ENCODE assay signal across 24 cellular contexts in genomic region chr16:14329727-14330363, GRCh38.
DNase-seq lines count a peak whose midpoint lies in the region; ATAC-seq and TF ChIP-seq lines count a peak whose summit lies in the region.
"Had no signal": no experiment of that assay in that cellular context is flagged by ENCODE, and none has a peak within 500 bp of the region (broad histone marks: within the 10 kb centered on the region; RNA-seq: fewer than 3 reads in every experiment).

No MANE protein-coding gene starts in this region.

- H3K79me2 ChIP-seq in DND-41 (ENCODE audit: insufficient read depth, low read length) (no peaks in the 10 kb centered on the region), OCI-LY7 (ENCODE audit: insufficient read depth, low read depth, low read length) (peaks cover 23% of the 10 kb centered on the region; the same call in 1 of the 2 replicates)

- H3K4me3 Mint-ChIP-seq in activated T-helper 17 cell treated with anti-CD3 and anti-CD28 coated beads, Interleukin-2, amount 50 U/mL, for 72 hours = no peak overlapping the region
- H3K4me3 Mint-ChIP-seq: CD4-positive, CD25-positive, alpha-beta regulatory T cell had no signal

- TSS peak; percentile 40 for BruUV-seq in OCI-LY7 (replicated peaks; lab: Mats Ljungman, UMichigan)

- H4K20me1 ChIP-seq in BLaER1 treated with 17β-estradiol and CSF1 and Interleukin-3, amounts not matched to agents 10 nM and 100 nM = no peaks in the 10 kb centered on the region; a peak in 1 of 22 replicates
- H4K20me1 ChIP-seq in DND-41 (ENCODE audit: insufficient read depth, low read length) (no peaks in the 10 kb centered on the region), OCI-LY7 (ENCODE audit: insufficient read depth, low read length) (no peaks in the 10 kb centered on the region)

- peak overlapping the region; percentile 41 for H3K27ac Mint-ChIP-seq in activated T-helper 17 cell treated with anti-CD3 and anti-CD28 coated beads, Interleukin-2, amount 50 U/mL, for 72 hours
- H3K27ac Mint-ChIP-seq: CD4-positive, CD25-positive, alpha-beta regulatory T cell had no signal

- H3K4me3 ChIP-seq in BLaER1 treated with 17β-estradiol and CSF1 and Interleukin-3, amounts not matched to agents 10 nM and 100 nM = no peak overlapping the region
- H3K4me3 ChIP-seq in DND-41 (ENCODE audit: low read depth in 1 of 2, low read length in 2 of 2) (no peak overlapping the region), OCI-LY7 (ENCODE audit: low read depth, low read length, poor library complexity, severe bottlenecking) (no peak overlapping the region)
- H3K4me3 ChIP-seq: A549, HAP-1 had no signal

- no peak overlapping the region for H3K9ac ChIP-seq in BLaER1 treated with 17β-estradiol and CSF1 and Interleukin-3, amounts not matched to agents 10 nM and 100 nM
- H3K9ac ChIP-seq in DND-41 (ENCODE audit: low read depth, low read length) = no peak overlapping the region
- H3K9ac ChIP-seq: KMS-11 had no signal

- no peaks in the 10 kb centered on the region for H3K27me3 Mint-ChIP-seq in activated T-helper 17 cell treated with anti-CD3 and anti-CD28 coated beads, Interleukin-2, amount 50 U/mL, for 72 hours

- peak overlapping the region in 7 of 11 experiments; percentile 8 to 45 (median 20); a peak in 10 of 22 replicates for H3K4me2 ChIP-seq in BLaER1 treated with 17β-estradiol and CSF1 and Interleukin-3, amounts not matched to agents 10 nM and 100 nM
- H3K4me2 ChIP-seq in DND-41 (ENCODE audit: insufficient read depth, low read length) (no peak overlapping the region), OCI-LY7 (ENCODE audit: low read length) (no peak overlapping the region)
- H3K4me2 ChIP-seq: A549, KMS-11 had no signal

- H3K36me3 Mint-ChIP-seq in activated T-helper 17 cell treated with anti-CD3 and anti-CD28 coated beads, Interleukin-2, amount 50 U/mL, for 72 hours (ENCODE audit: low read depth) = no peaks in the 10 kb centered on the region
- H3K36me3 Mint-ChIP-seq: CD4-positive, CD25-positive, alpha-beta regulatory T cell had no signal

- no peaks in the 10 kb centered on the region for H3K9me2 ChIP-seq in OCI-LY7 (ENCODE audit: insufficient read depth, low read length)

- H3K9me3 ChIP-seq in BLaER1 treated with 17β-estradiol and CSF1 and Interleukin-3, amounts not matched to agents 10 nM and 100 nM (replicated peaks in 1 of 11) = peaks cover 0 to 7% (median 0%) of the 10 kb centered on the region in 11 experiments; a peak in 2 of 22 replicates
- H3K9me3 ChIP-seq in DND-41 (ENCODE audit: insufficient read depth, low read length, severe bottlenecking) (no peaks in the 10 kb centered on the region), OCI-LY7 (ENCODE audit: low read length) (peaks cover 9% of the 10 kb centered on the region; the same call in 1 of the 2 replicates)
- H3K9me3 ChIP-seq: A549, BE2C, Caco-2, HAP-1 had no signal

- H3K36me3 ChIP-seq in BLaER1 treated with 17β-estradiol and CSF1 and Interleukin-3, amounts not matched to agents 10 nM and 100 nM = peaks cover 0 to 14% (median 0%) of the 10 kb centered on the region in 11 experiments; a peak in 4 of 22 replicates
- H3K36me3 ChIP-seq in DND-41 (ENCODE audit: insufficient read depth, low read length) (no peaks in the 10 kb centered on the region), OCI-LY7 (ENCODE audit: insufficient read depth, low read length) (peaks cover 64% of the 10 kb centered on the region)

- intact Hi-C loops in OCI-LY7 (cut with micrococcal nuclease; ENCODE audit: unreplicated experiment) = no loop called here

- no peaks in the 10 kb centered on the region for H3K4me1 Mint-ChIP-seq in activated T-helper 17 cell treated with anti-CD3 and anti-CD28 coated beads, Interleukin-2, amount 50 U/mL, for 72 hours
- H3K4me1 Mint-ChIP-seq: CD4-positive, CD25-positive, alpha-beta regulatory T cell had no signal

- no peak overlapping the region; a peak in 1 of 22 replicates for H3K27ac ChIP-seq in BLaER1 treated with 17β-estradiol and CSF1 and Interleukin-3, amounts not matched to agents 10 nM and 100 nM
- H3K27ac ChIP-seq in DND-41 (ENCODE audit: low read length) (no peak overlapping the region), OCI-LY7 (ENCODE audit: low read depth, low read length, poor library complexity, severe bottlenecking) (no peak overlapping the region)
- H3K27ac ChIP-seq: A549, HL-60, KMS-11 had no signal

- no peak for DNase-seq in DND-41
- no peak for DNase-seq in OCI-LY7 (ENCODE audit: low spot score)
- no peak for DNase-seq in stimulated activated CD4-positive, alpha-beta T cell treated with anti-CD3 and anti-CD28 coated beads, Interleukin-2, amount 100 ng/mL, for 24 hours
- DNase-seq in occipital lobe (lab: John Stamatoyannopoulos, UW) = no peak
- DNase-seq in H4 (ENCODE audit: low spot score) = no peak
- DNase-seq in cerebellar nuclear complex (lab: John Stamatoyannopoulos, UW) = no peak
- DNase-seq: BE2C; Caco-2; CD4-positive, CD25-positive, alpha-beta regulatory T cell; DMS 273 treated with DMSO at 0.1 percent for 48 hours; DMS79 treated with DMSO at 0.1 percent for 48 hours; NCI-H1105 treated with DMSO at 0.1 percent for 48 hours; NCI-H2029 treated with DMSO at 0.1 percent for 48 hours; NCI-H524 treated with DMSO at 0.1 percent for 48 hours; NCI-H82; RPMI8226; SHP77; SW 1271 had no signal

- H3K4me1 ChIP-seq in BLaER1 treated with 17β-estradiol and CSF1 and Interleukin-3, amounts not matched to agents 10 nM and 100 nM = peaks cover 4 to 12% (median 8%) of the 10 kb centered on the region in 10 experiments; a peak in 17 of 20 replicates
- H3K4me1 ChIP-seq in DND-41 (ENCODE audit: insufficient read depth, low read length) (peaks cover 10% of the 10 kb centered on the region), OCI-LY7 (ENCODE audit: insufficient read depth, low read length, poor library complexity, severe bottlenecking) (no peaks in the 10 kb centered on the region)
- H3K4me1 ChIP-seq: Caco-2 had no signal

- ATAC-seq in DND-41 (ENCODE audit: insufficient read depth, low read depth) = peak; percentile 52; the same call in 2 of the 3 replicates
- ATAC-seq in activated T-helper 17 cell treated with anti-CD3 and anti-CD28 coated beads, Interleukin-2, amount 50 U/mL, for 72 hours (replicated peaks) = no peak
- ATAC-seq: A549 had no signal

- TF ChIP-seq CTCF in DND-41 (IDR thresholded peaks at IDR 0.05; ENCODE audit: borderline replicate concordance, extremely low read depth, low read length, poor library complexity, severe bottlenecking) (no peak), OCI-LY7 (conservative IDR thresholded peaks at IDR 0.05; ENCODE audit: low read length) (no peak)

- CTCF ChIA-PET in OCI-LY7 (lab: Charles Lee; ENCODE audit: unreplicated experiment) = no interaction called here

- no peaks in the 10 kb centered on the region for H3K9me3 Mint-ChIP-seq in activated T-helper 17 cell treated with anti-CD3 and anti-CD28 coated beads, Interleukin-2, amount 50 U/mL, for 72 hours
- H3K9me3 Mint-ChIP-seq: CD4-positive, CD25-positive, alpha-beta regulatory T cell had no signal

- POLR2A ChIA-PET in OCI-LY7 (lab: Charles Lee) = interaction anchor here (1.0 kb wide), 1 partner anchor 14 kb away, joined by 7 read pairs; no protein-coding TSS in a partner anchor

- no peaks in the 10 kb centered on the region for H3K27me3 ChIP-seq in BLaER1 treated with 17β-estradiol and CSF1 and Interleukin-3, amounts not matched to agents 10 nM and 100 nM
- no peaks in the 10 kb centered on the region for H3K27me3 ChIP-seq in DND-41 (ENCODE audit: insufficient read depth, low read length, poor library complexity)
- H3K27me3 ChIP-seq: BE2C had no signal

- H2AFZ ChIP-seq in DND-41 (ENCODE audit: low read depth, low read length) = no peak overlapping the region
- no peak overlapping the region for H2AFZ ChIP-seq in OCI-LY7 (ENCODE audit: low read length)

Comparison
In these comparisons a context has a peak if more than half of its experiments do, and no peak if none do; other contexts are left out.
1. H3K4me2 ChIP-seq: peak in BLaER1 treated with 17β-estradiol and CSF1 and Interleukin-3, amounts not matched to agents 10 nM and 100 nM (7 of 11); none in DND-41 (single experiment) and OCI-LY7 (single experiment).